In the genomic region with DNA sequence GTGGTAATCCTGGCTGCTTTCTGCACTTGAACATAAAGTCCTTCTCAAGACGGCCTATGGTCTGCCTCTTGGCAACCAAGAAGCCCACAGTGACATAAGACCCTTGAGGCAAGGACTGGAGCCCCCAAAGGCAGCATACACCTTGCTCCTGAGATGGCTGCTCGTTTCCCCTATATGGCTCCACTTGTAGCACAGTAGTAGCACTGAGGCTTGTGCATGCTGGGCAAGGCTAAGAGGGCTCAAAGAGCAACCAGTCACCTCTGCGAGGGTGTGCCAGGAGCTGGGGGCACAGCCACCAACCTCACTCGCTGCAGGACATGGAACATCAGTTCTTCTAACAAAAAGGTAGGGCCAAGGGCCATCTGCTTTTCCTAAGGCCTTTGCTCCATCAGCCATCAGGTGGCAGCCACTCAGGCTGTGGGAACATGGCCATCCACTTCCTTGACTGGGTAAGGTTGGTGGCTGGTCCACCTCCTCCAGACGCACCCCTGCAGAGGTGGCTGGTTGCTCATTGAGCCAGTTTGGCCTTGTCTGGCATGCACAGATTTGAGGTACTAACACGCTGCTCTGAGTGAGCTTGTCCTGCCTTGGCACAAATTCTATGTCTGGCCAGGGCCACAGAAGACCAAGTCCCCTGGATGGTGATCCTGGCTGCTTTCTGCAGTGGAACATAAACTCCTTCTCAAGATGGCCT, we compare ENCODE assay signal across 17 cellular contexts. TPM values are rescaled to one million over a fixed set of nuclear protein-coding genes. Genes with fewer than 3 reads are reported as not detected.
"Had no signal": no experiment of that assay in that cellular context is flagged by ENCODE, and none has a peak within 500 bp of the region (broad histone marks: within the 10 kb centered on the region; RNA-seq: fewer than 3 reads in every experiment).

No MANE protein-coding gene starts in this region.

RNA-seq across cellular contexts. Expression of a gene that starts 49.9 kb away (rescaled TPM):
- total RNA-seq: activated B cell treated with CpG ODN at 0.5 μM for 24 hours; activated CD4-positive, alpha-beta memory T cell treated with anti-CD3 and anti-CD28 coated beads for 36 hours; activated CD4-positive, alpha-beta T cell treated with anti-CD3 and anti-CD28 coated beads, Interleukin-2, amount 10 ng/mL, durations not matched to agents 24 days and 14 days; activated CD8-positive, alpha-beta memory T cell treated with anti-CD3 and anti-CD28 coated beads for 36 hours; activated CD8-positive, alpha-beta T cell treated with anti-CD3 and anti-CD28 coated beads for 36 hours; activated naive CD4-positive, alpha-beta T cell treated with anti-CD3 and anti-CD28 coated beads for 36 hours; activated naive CD4-positive, alpha-beta T cell treated with anti-CD3 and anti-CD28 coated beads, Interleukin-2, amount 50 U/mL, for 72 hours; activated naive CD8-positive, alpha-beta T cell treated with anti-CD3 and anti-CD28 coated beads for 36 hours; activated T-cell treated with anti-CD3 and anti-CD28 coated beads, Interleukin-2, amount 50 U/mL, for 4 hours; activated T-cell treated with anti-CD3 and anti-CD28 coated beads, Interleukin-2, amount 50 U/mL, for 72 hours; activated T-helper 1 cell treated with anti-CD3 and anti-CD28 coated beads, Interleukin-12 subunit alpha, Interleukin-12 subunit beta, Interleukin-2, Interleukin-4 antibody, amounts not matched to agents 30 ng/mL and 10 ng/mL and 1 ng/mL, durations not matched to agents 14 hours and 24 hours and 36 hours; activated T-helper 17 cell treated with anti-CD3 and anti-CD28 coated beads, Interleukin-2, amount 50 U/mL, for 72 hours; adrenal gland; aorta; astrocyte; body of pancreas; breast epithelium had no signal
